In genomic region chr16:2267913-2268666, GRCh38 we compare ENCODE assay signal across 8 cellular contexts. TPM values are rescaled to one million over a fixed set of nuclear protein-coding genes. Genes with fewer than 3 reads are reported as not detected.
DNase-seq lines count a peak whose midpoint lies in the region; ATAC-seq and TF ChIP-seq lines count a peak whose summit lies in the region.

Gene RNPS1, minus strand, starts transcription at chr16:2268126. Its CDS starts 3,483 bp downstream, at chr16:2264643.

- H3K27me3 Mint-ChIP-seq in IgD-negative memory B cell: no peaks in the 10 kb centered on the region

- no peaks in the 10 kb centered on the region for H3K9me3 ChIP-seq in mucosa of rectum (ENCODE audit: control insufficient read depth in 2 of 2, low read length in 2 of 2)

- peak within 1 kb of the TSS; percentile 91 to 96 for H3K4me3 ChIP-seq in mucosa of rectum (ENCODE audit: low read length in 2 of 2)

- TF ChIP-seq POLR2A in erythroblast (IDR thresholded peaks at IDR 0.05; ENCODE audit: low read length): peak; percentile 98

- H3K4me1 ChIP-seq in mucosa of rectum (ENCODE audit: control insufficient read depth in 2 of 2, insufficient read depth in 2 of 2, low read length in 2 of 2): peaks cover 12 to 14% of the 10 kb centered on the region in 2 donors

- H3K27ac Mint-ChIP-seq in IgD-negative memory B cell: peak within 1 kb of the TSS; percentile 99

- peak; percentile 87 for DNase-seq in DMS153 (lab: John Stamatoyannopoulos, UW)
- peak; percentile 97 for DNase-seq in OCI-M1 (lab: John Stamatoyannopoulos, UW)
- DNase-seq in activated T-cell treated with anti-CD3 and anti-CD28 coated beads for 48 hours (ENCODE audit: low read depth): peak; percentile 97
- DNase-seq in erythroblast (lab: John Stamatoyannopoulos, UW): peak; percentile 97 to 99
- DNase-seq in stimulated activated CD8-positive, alpha-beta memory T cell treated with anti-CD3 and anti-CD28 coated beads, Interleukin-4, amount 100 ng/mL, for 4 hours (ENCODE audit: low read depth in 2 of 2, low spot score in 1 of 2): peak; percentile 91 to 92

- H3K4me1 Mint-ChIP-seq in IgD-negative memory B cell: peaks cover 18 to 30% (median 28%) of the 10 kb centered on the region in 3 donors

- no peaks in the 10 kb centered on the region for H3K9me3 Mint-ChIP-seq in IgD-negative memory B cell

- H3K4me3 Mint-ChIP-seq in IgD-negative memory B cell: peak within 1 kb of the TSS; percentile 91 to 99 (median 98)

- H3K36me3 ChIP-seq in mucosa of rectum (ENCODE audit: control insufficient read depth in 2 of 2, insufficient read depth in 2 of 2, low read length in 2 of 2): peaks cover 4 to 13% of the 10 kb centered on the region in 2 donors

- H3K27ac ChIP-seq in mucosa of rectum (ENCODE audit: low read depth in 2 of 2, low read length in 2 of 2): peak within 1 kb of the TSS; percentile 99

- H3K27me3 ChIP-seq in mucosa of rectum (ENCODE audit: control insufficient read depth in 2 of 2, insufficient read depth in 2 of 2, low read length in 2 of 2): no peaks in the 10 kb centered on the region

- H3K36me3 Mint-ChIP-seq in IgD-negative memory B cell: no peaks in the 10 kb centered on the region

- H3K9ac ChIP-seq in mucosa of rectum (ENCODE audit: low read depth in 1 of 2, low read length in 2 of 2): peak within 1 kb of the TSS; percentile 93

- peak; percentile 79 for ATAC-seq in GM21529 (IDR thresholded peaks at IDR 0.05; ENCODE audit: unreplicated experiment)

RNA-seq across cellular contexts. Expression of gene RNPS1, which starts in this region (rescaled TPM):
- polyA plus RNA-seq in IgD-negative memory B cell: 330 TPM

Comparison
In these comparisons a context has a peak if more than half of its experiments do, and no peak if none do; other contexts are left out.
1. Peak in every context shown above with its lines: DNase-seq, ATAC-seq, H3K4me3 ChIP-seq and H3K27ac ChIP-seq.